ENCODE assay signal across 1 cellular context in the genomic region with DNA sequence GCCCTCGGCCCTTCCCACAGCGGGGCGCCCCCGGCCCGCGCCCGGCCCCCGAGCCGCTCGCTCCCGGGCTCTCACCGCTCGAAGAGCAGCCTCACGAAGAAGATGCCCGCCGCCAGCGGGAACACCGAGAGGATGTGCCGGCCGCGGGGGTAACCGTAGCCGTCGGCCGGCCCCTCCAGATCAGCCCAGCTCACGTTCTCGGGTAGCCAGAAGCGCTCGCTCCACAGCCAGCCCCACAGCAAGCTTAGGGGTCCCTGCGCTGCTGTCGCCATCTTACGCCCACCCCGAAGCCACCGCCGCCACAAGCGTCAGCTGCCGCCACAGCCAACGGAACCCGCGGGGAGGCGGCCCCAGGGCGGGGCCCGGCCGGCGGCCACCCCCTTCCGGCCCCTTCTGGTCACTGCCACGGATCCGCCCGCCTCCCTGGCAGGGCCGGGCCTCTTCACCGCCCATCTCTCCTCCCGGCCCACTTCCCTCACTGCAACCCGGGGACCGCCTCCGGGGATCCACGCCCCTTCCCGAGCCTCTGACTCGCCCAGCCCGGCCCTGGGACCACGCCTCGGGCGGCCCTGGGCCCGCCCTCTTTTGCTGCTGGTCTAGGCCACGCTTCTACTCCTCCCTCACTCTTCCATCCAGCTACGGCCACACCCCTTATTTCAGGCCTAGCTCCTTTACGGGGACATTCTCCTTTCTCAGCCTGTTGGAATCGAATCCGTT.
TF ChIP-seq lines count a peak whose summit lies in the region.

A gene with protein sequence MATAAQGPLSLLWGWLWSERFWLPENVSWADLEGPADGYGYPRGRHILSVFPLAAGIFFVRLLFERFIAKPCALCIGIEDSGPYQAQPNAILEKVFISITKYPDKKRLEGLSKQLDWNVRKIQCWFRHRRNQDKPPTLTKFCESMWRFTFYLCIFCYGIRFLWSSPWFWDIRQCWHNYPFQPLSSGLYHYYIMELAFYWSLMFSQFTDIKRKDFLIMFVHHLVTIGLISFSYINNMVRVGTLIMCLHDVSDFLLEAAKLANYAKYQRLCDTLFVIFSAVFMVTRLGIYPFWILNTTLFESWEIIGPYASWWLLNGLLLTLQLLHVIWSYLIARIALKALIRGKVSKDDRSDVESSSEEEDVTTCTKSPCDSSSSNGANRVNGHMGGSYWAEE (minus strand): TSS at position 344 of the 717 bp plus-strand sequence. CDS start 72 bp downstream, at position 272.

TF ChIP-seq in HepG2, 621 proteins besides CTCF, POLR2A, EP300 and RAD21 (continued from another document):
- TF ChIP-seq, protein P1, sequence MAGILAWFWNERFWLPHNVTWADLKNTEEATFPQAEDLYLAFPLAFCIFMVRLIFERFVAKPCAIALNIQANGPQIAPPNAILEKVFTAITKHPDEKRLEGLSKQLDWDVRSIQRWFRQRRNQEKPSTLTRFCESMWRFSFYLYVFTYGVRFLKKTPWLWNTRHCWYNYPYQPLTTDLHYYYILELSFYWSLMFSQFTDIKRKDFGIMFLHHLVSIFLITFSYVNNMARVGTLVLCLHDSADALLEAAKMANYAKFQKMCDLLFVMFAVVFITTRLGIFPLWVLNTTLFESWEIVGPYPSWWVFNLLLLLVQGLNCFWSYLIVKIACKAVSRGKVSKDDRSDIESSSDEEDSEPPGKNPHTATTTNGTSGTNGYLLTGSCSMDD (CRISPR knock-in tag; IDR thresholded peaks at IDR 0.05) = no peak
- TF ChIP-seq, protein P2, sequence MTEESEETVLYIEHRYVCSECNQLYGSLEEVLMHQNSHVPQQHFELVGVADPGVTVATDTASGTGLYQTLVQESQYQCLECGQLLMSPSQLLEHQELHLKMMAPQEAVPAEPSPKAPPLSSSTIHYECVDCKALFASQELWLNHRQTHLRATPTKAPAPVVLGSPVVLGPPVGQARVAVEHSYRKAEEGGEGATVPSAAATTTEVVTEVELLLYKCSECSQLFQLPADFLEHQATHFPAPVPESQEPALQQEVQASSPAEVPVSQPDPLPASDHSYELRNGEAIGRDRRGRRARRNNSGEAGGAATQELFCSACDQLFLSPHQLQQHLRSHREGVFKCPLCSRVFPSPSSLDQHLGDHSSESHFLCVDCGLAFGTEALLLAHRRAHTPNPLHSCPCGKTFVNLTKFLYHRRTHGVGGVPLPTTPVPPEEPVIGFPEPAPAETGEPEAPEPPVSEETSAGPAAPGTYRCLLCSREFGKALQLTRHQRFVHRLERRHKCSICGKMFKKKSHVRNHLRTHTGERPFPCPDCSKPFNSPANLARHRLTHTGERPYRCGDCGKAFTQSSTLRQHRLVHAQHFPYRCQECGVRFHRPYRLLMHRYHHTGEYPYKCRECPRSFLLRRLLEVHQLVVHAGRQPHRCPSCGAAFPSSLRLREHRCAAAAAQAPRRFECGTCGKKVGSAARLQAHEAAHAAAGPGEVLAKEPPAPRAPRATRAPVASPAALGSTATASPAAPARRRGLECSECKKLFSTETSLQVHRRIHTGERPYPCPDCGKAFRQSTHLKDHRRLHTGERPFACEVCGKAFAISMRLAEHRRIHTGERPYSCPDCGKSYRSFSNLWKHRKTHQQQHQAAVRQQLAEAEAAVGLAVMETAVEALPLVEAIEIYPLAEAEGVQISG (CRISPR knock-in tag; IDR thresholded peaks at IDR 0.05) = peak; percentile 56; the same call in 1 of the 2 replicates
- TF ChIP-seq ZNF256 (CRISPR knock-in tag; conservative IDR thresholded peaks at IDR 0.05) (no peak), SP1 (IDR thresholded peaks at IDR 0.05) (no peak), SP1 (CRISPR knock-in tag; IDR thresholded peaks at IDR 0.05) (peak; percentile 81), ARNT2 (CRISPR knock-in tag; IDR thresholded peaks at IDR 0.05; ENCODE audit: low read depth) (no peak), TMF1 (CRISPR knock-in tag; IDR thresholded peaks at IDR 0.05; ENCODE audit: low read depth) (no peak), ZNF230 (CRISPR knock-in tag; IDR thresholded peaks at IDR 0.05) (no peak), ZNF598 (CRISPR knock-in tag; IDR thresholded peaks at IDR 0.05; ENCODE audit: borderline replicate concordance) (no peak), THAP11 (CRISPR knock-in tag; IDR thresholded peaks at IDR 0.05) (peak; percentile 64), NFIB (CRISPR knock-in tag; IDR thresholded peaks at IDR 0.05; ENCODE audit: borderline replicate concordance) (no peak), TEAD2 (CRISPR knock-in tag; IDR thresholded peaks at IDR 0.05) (no peak), DNMT1 (CRISPR knock-in tag; IDR thresholded peaks at IDR 0.05) (no peak), ZNF557 (CRISPR knock-in tag; IDR thresholded peaks at IDR 0.05) (no peak), ZNF224 (CRISPR knock-in tag; IDR thresholded peaks at IDR 0.05) (0 out of 2 replicates have a peak, but pooled peaks have one; percentile 25), AHR (CRISPR knock-in tag; IDR thresholded peaks at IDR 0.05) (no peak), KLF13 (CRISPR knock-in tag; IDR thresholded peaks at IDR 0.05) (no peak), FOXA1 (IDR thresholded peaks at IDR 0.05) (no peak), FOXA1 (CRISPR knock-in tag; IDR thresholded peaks at IDR 0.05) (no peak), ZNF160 (CRISPR knock-in tag; IDR thresholded peaks at IDR 0.05) (no peak), ZNF430 (CRISPR knock-in tag; IDR thresholded peaks at IDR 0.05) (no peak), ZNF337 (CRISPR knock-in tag; IDR thresholded peaks at IDR 0.05; ENCODE audit: borderline replicate concordance, low read depth) (no peak), REPIN1 (CRISPR knock-in tag; IDR thresholded peaks at IDR 0.05; ENCODE audit: borderline replicate concordance, low read depth) (no peak; the same call in 1 of the 2 replicates)
- TF ChIP-seq, protein P3, sequence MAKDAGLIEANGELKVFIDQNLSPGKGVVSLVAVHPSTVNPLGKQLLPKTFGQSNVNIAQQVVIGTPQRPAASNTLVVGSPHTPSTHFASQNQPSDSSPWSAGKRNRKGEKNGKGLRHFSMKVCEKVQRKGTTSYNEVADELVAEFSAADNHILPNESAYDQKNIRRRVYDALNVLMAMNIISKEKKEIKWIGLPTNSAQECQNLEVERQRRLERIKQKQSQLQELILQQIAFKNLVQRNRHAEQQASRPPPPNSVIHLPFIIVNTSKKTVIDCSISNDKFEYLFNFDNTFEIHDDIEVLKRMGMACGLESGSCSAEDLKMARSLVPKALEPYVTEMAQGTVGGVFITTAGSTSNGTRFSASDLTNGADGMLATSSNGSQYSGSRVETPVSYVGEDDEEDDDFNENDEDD (CRISPR knock-in tag; IDR thresholded peaks at IDR 0.05; ENCODE audit: borderline replicate concordance) = no peak; the same call in 1 of the 2 replicates
- TF ChIP-seq, protein P4, sequence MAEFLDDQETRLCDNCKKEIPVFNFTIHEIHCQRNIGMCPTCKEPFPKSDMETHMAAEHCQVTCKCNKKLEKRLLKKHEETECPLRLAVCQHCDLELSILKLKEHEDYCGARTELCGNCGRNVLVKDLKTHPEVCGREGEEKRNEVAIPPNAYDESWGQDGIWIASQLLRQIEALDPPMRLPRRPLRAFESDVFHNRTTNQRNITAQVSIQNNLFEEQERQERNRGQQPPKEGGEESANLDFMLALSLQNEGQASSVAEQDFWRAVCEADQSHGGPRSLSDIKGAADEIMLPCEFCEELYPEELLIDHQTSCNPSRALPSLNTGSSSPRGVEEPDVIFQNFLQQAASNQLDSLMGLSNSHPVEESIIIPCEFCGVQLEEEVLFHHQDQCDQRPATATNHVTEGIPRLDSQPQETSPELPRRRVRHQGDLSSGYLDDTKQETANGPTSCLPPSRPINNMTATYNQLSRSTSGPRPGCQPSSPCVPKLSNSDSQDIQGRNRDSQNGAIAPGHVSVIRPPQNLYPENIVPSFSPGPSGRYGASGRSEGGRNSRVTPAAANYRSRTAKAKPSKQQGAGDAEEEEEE (CRISPR knock-in tag; IDR thresholded peaks at IDR 0.05; ENCODE audit: borderline replicate concordance) = no peak
- TF ChIP-seq, protein P5, sequence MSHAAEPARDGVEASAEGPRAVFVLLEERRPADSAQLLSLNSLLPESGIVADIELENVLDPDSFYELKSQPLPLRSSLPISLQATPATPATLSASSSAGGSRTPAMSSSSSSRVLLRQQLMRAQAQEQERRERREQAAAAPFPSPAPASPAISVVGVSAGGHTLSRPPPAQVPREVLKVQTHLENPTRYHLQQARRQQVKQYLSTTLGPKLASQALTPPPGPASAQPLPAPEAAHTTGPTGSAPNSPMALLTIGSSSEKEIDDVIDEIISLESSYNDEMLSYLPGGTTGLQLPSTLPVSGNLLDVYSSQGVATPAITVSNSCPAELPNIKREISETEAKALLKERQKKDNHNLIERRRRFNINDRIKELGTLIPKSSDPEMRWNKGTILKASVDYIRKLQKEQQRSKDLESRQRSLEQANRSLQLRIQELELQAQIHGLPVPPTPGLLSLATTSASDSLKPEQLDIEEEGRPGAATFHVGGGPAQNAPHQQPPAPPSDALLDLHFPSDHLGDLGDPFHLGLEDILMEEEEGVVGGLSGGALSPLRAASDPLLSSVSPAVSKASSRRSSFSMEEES (CRISPR knock-in tag; IDR thresholded peaks at IDR 0.05) = peak; percentile 9; the same call in 1 of the 2 replicates
- TF ChIP-seq, protein P6, sequence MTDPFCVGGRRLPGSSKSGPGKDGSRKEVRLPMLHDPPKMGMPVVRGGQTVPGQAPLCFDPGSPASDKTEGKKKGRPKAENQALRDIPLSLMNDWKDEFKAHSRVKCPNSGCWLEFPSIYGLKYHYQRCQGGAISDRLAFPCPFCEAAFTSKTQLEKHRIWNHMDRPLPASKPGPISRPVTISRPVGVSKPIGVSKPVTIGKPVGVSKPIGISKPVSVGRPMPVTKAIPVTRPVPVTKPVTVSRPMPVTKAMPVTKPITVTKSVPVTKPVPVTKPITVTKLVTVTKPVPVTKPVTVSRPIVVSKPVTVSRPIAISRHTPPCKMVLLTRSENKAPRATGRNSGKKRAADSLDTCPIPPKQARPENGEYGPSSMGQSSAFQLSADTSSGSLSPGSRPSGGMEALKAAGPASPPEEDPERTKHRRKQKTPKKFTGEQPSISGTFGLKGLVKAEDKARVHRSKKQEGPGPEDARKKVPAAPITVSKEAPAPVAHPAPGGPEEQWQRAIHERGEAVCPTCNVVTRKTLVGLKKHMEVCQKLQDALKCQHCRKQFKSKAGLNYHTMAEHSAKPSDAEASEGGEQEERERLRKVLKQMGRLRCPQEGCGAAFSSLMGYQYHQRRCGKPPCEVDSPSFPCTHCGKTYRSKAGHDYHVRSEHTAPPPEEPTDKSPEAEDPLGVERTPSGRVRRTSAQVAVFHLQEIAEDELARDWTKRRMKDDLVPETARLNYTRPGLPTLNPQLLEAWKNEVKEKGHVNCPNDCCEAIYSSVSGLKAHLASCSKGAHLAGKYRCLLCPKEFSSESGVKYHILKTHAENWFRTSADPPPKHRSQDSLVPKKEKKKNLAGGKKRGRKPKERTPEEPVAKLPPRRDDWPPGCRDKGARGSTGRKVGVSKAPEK (CRISPR knock-in tag; IDR thresholded peaks at IDR 0.05; ENCODE audit: borderline replicate concordance) = no peak
- TF ChIP-seq, protein P7, sequence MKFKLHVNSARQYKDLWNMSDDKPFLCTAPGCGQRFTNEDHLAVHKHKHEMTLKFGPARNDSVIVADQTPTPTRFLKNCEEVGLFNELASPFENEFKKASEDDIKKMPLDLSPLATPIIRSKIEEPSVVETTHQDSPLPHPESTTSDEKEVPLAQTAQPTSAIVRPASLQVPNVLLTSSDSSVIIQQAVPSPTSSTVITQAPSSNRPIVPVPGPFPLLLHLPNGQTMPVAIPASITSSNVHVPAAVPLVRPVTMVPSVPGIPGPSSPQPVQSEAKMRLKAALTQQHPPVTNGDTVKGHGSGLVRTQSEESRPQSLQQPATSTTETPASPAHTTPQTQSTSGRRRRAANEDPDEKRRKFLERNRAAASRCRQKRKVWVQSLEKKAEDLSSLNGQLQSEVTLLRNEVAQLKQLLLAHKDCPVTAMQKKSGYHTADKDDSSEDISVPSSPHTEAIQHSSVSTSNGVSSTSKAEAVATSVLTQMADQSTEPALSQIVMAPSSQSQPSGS (CRISPR knock-in tag; IDR thresholded peaks at IDR 0.05) = 0 out of 2 replicates have a peak, but pooled peaks have one; percentile 8
- TF ChIP-seq, protein P8, sequence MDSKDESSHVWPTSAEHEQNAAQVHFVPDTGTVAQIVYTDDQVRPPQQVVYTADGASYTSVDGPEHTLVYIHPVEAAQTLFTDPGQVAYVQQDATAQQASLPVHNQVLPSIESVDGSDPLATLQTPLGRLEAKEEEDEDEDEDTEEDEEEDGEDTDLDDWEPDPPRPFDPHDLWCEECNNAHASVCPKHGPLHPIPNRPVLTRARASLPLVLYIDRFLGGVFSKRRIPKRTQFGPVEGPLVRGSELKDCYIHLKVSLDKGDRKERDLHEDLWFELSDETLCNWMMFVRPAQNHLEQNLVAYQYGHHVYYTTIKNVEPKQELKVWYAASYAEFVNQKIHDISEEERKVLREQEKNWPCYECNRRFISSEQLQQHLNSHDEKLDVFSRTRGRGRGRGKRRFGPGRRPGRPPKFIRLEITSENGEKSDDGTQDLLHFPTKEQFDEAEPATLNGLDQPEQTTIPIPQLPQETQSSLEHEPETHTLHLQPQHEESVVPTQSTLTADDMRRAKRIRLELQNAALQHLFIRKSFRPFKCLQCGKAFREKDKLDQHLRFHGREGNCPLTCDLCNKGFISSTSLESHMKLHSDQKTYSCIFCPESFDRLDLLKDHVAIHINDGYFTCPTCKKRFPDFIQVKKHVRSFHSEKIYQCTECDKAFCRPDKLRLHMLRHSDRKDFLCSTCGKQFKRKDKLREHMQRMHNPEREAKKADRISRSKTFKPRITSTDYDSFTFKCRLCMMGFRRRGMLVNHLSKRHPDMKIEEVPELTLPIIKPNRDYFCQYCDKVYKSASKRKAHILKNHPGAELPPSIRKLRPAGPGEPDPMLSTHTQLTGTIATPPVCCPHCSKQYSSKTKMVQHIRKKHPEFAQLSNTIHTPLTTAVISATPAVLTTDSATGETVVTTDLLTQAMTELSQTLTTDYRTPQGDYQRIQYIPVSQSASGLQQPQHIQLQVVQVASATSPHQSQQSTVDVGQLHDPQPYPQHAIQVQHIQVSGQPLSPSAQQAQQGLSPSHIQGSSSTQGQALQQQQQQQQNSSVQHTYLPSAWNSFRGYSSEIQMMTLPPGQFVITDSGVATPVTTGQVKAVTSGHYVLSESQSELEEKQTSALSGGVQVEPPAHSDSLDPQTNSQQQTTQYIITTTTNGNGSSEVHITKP (CRISPR knock-in tag; IDR thresholded peaks at IDR 0.05; ENCODE audit: low read depth) = no peak
- TF ChIP-seq, protein P9, sequence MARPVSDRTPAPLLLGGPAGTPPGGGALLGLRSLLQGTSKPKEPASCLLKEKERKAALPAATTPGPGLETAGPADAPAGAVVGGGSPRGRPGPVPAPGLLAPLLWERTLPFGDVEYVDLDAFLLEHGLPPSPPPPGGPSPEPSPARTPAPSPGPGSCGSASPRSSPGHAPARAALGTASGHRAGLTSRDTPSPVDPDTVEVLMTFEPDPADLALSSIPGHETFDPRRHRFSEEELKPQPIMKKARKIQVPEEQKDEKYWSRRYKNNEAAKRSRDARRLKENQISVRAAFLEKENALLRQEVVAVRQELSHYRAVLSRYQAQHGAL (CRISPR knock-in tag; IDR thresholded peaks at IDR 0.05; ENCODE audit: not compliant biosample characterization) = no peak
